Comparison of ENCODE assay signal across 24 cellular contexts in genomic region chr4:17332483-17332882, GRCh38.
"Had no signal": no experiment of that assay in that cellular context is flagged by ENCODE, and none has a peak within 500 bp of the region (broad histone marks: within the 10 kb centered on the region; RNA-seq: fewer than 3 reads in every experiment).

No MANE protein-coding gene starts in this region.

- H3K9me3 ChIP-seq: ascending aorta, heart right ventricle, neutrophil, pancreas, prostate gland, stomach, thyroid gland had no signal

- H3K4me3 ChIP-seq: ascending aorta, heart right ventricle, pancreas, prostate gland, smooth muscle cell, stomach, thyroid gland had no signal

- H3K36me3 ChIP-seq: ascending aorta, heart right ventricle, neutrophil, pancreas, prostate gland, stomach, thyroid gland had no signal

- H3K27me3 ChIP-seq: ascending aorta, neutrophil, pancreas, stomach, thyroid gland had no signal

- H3K27ac ChIP-seq: ascending aorta, heart right ventricle, neutrophil, pancreas, prostate gland, stomach, thyroid gland had no signal

- H3K4me1 ChIP-seq: ascending aorta, pancreas, prostate gland, stomach had no signal

- DNase-seq: activated CD4-positive, alpha-beta T cell treated with anti-CD3 and anti-CD28 coated beads for 4 hours; activated CD4-positive, alpha-beta T cell treated with anti-CD3 and anti-CD28 coated beads, Interleukin-2, amount 50 U/mL, for 48 hours; activated CD4-positive, CD25-positive, alpha-beta regulatory T cell; activated CD8-positive, alpha-beta memory T cell treated with anti-CD3 and anti-CD28 coated beads for 24 hours; activated gamma-delta T cell; activated naive CD4-positive, alpha-beta T cell treated with anti-CD3 and anti-CD28 coated beads, Interleukin-2, amount 10 ng/mL, durations not matched to agents 7 days and 5 days; activated naive CD8-positive, alpha-beta T cell treated with anti-CD3 and anti-CD28 coated beads, Interleukin-2, amount 10 ng/mL, durations not matched to agents 7 days and 5 days; activated T-cell treated with anti-CD3 and anti-CD28 coated beads, Interleukin-2, amount 50 U/mL, for 1 hour; effector CD8-positive, alpha-beta T cell; erythroblast; foreskin melanocyte; heart right ventricle; naive B cell; nephron progenitor cell; pancreas; stimulated activated CD4-positive, alpha-beta T cell treated with anti-CD3 and anti-CD28 coated beads, Interleukin-1b, Interleukin-23, amount 100 ng/mL, for 48 hours; stimulated activated naive B cell treated with anti-CD40 and anti-IgM and Interleukin-4, amounts not matched to agents 10 μg/mL and 1 μg/mL and 100 μg/mL, for 72 hours; stomach; T-helper 1 cell; thyroid gland had no signal
